1 cellular context compared by ENCODE assay signal in the genomic region with DNA sequence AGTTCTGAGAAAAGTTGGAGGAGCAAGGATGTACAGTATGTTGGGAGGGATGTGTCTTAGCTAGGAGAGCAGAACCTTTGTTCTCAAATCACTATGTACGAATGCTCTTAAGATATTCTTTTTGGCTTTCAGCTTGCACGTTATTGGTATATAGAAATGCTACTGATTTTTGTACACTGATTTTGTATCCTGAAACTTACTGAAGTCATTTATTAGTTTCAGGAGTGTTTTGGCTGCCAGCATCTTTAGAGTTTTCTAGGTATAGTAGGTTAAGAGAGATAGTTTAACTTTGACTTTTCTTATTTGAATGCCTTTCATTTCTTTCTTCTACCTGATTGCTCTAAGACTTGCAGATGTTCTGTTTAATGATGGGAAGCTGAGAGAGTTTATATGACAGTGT.
TF ChIP-seq lines count a peak whose summit lies in the region.

No MANE protein-coding gene starts in this region.

TF ChIP-seq in WTC11, 78 proteins besides CTCF, POLR2A, EP300 and RAD21 (continued from another document):
- TF ChIP-seq, protein P1, sequence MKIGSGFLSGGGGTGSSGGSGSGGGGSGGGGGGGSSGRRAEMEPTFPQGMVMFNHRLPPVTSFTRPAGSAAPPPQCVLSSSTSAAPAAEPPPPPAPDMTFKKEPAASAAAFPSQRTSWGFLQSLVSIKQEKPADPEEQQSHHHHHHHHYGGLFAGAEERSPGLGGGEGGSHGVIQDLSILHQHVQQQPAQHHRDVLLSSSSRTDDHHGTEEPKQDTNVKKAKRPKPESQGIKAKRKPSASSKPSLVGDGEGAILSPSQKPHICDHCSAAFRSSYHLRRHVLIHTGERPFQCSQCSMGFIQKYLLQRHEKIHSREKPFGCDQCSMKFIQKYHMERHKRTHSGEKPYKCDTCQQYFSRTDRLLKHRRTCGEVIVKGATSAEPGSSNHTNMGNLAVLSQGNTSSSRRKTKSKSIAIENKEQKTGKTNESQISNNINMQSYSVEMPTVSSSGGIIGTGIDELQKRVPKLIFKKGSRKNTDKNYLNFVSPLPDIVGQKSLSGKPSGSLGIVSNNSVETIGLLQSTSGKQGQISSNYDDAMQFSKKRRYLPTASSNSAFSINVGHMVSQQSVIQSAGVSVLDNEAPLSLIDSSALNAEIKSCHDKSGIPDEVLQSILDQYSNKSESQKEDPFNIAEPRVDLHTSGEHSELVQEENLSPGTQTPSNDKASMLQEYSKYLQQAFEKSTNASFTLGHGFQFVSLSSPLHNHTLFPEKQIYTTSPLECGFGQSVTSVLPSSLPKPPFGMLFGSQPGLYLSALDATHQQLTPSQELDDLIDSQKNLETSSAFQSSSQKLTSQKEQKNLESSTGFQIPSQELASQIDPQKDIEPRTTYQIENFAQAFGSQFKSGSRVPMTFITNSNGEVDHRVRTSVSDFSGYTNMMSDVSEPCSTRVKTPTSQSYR (CRISPR knock-in tag; IDR thresholded peaks at IDR 0.05), result no peak
- TF ChIP-seq NFYB (CRISPR knock-in tag; conservative IDR thresholded peaks at IDR 0.05; ENCODE audit: low read depth), result no peak
